ENCODE assay signal across 10 cellular contexts in the genomic region with DNA sequence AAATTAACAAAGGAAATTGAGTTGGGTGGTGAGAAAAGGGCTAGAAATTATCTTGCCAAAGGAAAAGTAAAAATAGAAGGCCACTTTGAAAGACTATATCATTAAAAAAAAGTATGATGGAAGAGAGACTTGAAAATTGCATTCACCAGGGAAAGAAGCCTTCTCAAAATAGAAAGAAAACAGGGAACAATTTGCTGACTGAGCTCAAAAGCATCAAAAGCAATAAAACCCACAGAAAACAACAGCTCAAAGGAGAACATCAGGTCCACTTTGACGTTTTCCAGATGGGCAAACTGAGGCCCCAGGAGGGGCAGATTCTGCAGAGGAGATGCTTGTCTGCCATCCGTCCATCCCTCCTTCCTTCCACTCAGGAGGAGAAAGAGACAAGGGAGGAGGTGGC.
DNase-seq lines count a peak whose midpoint lies in the region; ATAC-seq and TF ChIP-seq lines count a peak whose summit lies in the region.
"Had no signal": no experiment of that assay in that cellular context is flagged by ENCODE, and none has a peak within 500 bp of the region (broad histone marks: within the 10 kb centered on the region; RNA-seq: fewer than 3 reads in every experiment).

No MANE protein-coding gene starts in this region.

- no peak overlapping the region for H4K8ac ChIP-seq in IMR-90 (ENCODE audit: low read depth in 2 of 2, low read length in 2 of 2)

- no peak overlapping the region for H4K91ac ChIP-seq in IMR-90 (ENCODE audit: insufficient read depth, low read depth, low read length)

- no peak for TF ChIP-seq POLR2A in IMR-90 (IDR thresholded peaks at IDR 0.05; ENCODE audit: low read depth, low read length)

- H3K14ac ChIP-seq in IMR-90 (replicated peaks; ENCODE audit: low read depth, low read length) = no peak overlapping the region

- in situ Hi-C loops in IMR-90 (cut with MboI; ENCODE audit: low sequenced_read_pairs) = no loop called here

- no peaks in the 10 kb centered on the region for H3K4me1 Mint-ChIP-seq in mesothelial cell of epicardium
- no peaks in the 10 kb centered on the region for H3K4me1 Mint-ChIP-seq in CD4-positive, alpha-beta T cell (ENCODE audit: low read depth)

- H3K4me3 Mint-ChIP-seq in mesothelial cell of epicardium = no peak overlapping the region
- no peak overlapping the region for H3K4me3 Mint-ChIP-seq in CD4-positive, alpha-beta T cell

- H4K20me1 ChIP-seq in BLaER1 = no peaks in the 10 kb centered on the region
- no peaks in the 10 kb centered on the region; the same call in 1 of the 2 replicates for H4K20me1 ChIP-seq in IMR-90 (ENCODE audit: insufficient read depth, low read length)

- no peak overlapping the region for H3K4ac ChIP-seq in IMR-90 (ENCODE audit: low read depth, low read length)

- TF ChIP-seq CTCF in IMR-90 (conservative IDR thresholded peaks at IDR 0.05; ENCODE audit: low read depth, low read length) (no peak), mesothelial cell of epicardium (IDR thresholded peaks at IDR 0.05; ENCODE audit: unreplicated experiment) (no peak)
- no peak for TF ChIP-seq CTCF in CD4-positive, alpha-beta T cell (IDR thresholded peaks at IDR 0.05)

- CTCF ChIA-PET in IMR-90 (lab: Yijun Ruan, JAX) = no interaction called here
- CTCF ChIA-PET in CD4-positive, alpha-beta T cell (lab: Charles Lee) = no interaction called here

- H3K4me3 ChIP-seq in BLaER1 (no peak overlapping the region), IMR-90 (ENCODE audit: insufficient read depth, low read depth, low read length) (no peak overlapping the region)

- H3K9me1 ChIP-seq in IMR-90 (ENCODE audit: insufficient read depth, low read length) = no peaks in the 10 kb centered on the region

- dilution Hi-C loops in IMR-90 (cut with HindIII; ENCODE audit: low sequenced_read_pairs, unreplicated experiment) = no loop called here

- H3K27ac ChIP-seq in BLaER1 = no peak overlapping the region
- no peak overlapping the region for H3K27ac ChIP-seq in IMR-90 (ENCODE audit: insufficient read depth, low read length)
- no peak overlapping the region for H3K27ac ChIP-seq in CD4-positive, alpha-beta T cell (ENCODE audit: low read depth, low read length)

- peak overlapping the region; percentile 4 for H3K27ac Mint-ChIP-seq in mesothelial cell of epicardium
- H3K27ac Mint-ChIP-seq in CD4-positive, alpha-beta T cell = no peak overlapping the region

- H2BK5ac ChIP-seq in IMR-90 (ENCODE audit: low read depth, low read length, poor library complexity, severe bottlenecking) = no peak overlapping the region

- H3K9ac ChIP-seq in BLaER1 (no peak overlapping the region), IMR-90 (ENCODE audit: low read depth, low read length) (no peak overlapping the region)

- TF ChIP-seq RAD21 in IMR-90 (IDR thresholded peaks at IDR 0.05; ENCODE audit: low read length) = no peak

- H4K5ac ChIP-seq in IMR-90 (ENCODE audit: low read depth, low read length) = no peak overlapping the region

- H3K27me3 ChIP-seq in BLaER1 (no peaks in the 10 kb centered on the region), IMR-90 (ENCODE audit: control insufficient read depth, insufficient read depth, low read length) (peaks cover 20% of the 10 kb centered on the region)
- H3K27me3 ChIP-seq in CD4-positive, alpha-beta T cell (ENCODE audit: control insufficient read depth, insufficient read depth, low read length) = no peaks in the 10 kb centered on the region
- H3K27me3 ChIP-seq: BE2C had no signal

- no peak overlapping the region for H3K56ac ChIP-seq in IMR-90 (ENCODE audit: extremely low read depth, insufficient read depth, low read length)

- H3K36me3 ChIP-seq in BLaER1 = no peaks in the 10 kb centered on the region
- H3K36me3 ChIP-seq in IMR-90 (ENCODE audit: control insufficient read depth, insufficient read depth, low read length) = no peaks in the 10 kb centered on the region
- H3K36me3 ChIP-seq: BE2C had no signal

- H3K4me1 ChIP-seq in BLaER1 = peaks cover 62% of the 10 kb centered on the region
- H3K4me1 ChIP-seq in IMR-90 (ENCODE audit: control insufficient read depth, insufficient read depth, low read length) = no peaks in the 10 kb centered on the region

- BruUV-seq in IMR-90 (replicated peaks; lab: Mats Ljungman, UMichigan) = no TSS peak

- DNase-seq in IMR-90 (no peak), mesothelial cell of epicardium (ENCODE audit: low spot score in 2 of 2, unreplicated experiment in 2 of 2) (no peak), ureter (ENCODE audit: low spot score) (peak; percentile 15), NCI-H82 (lab: John Stamatoyannopoulos, UW) (no peak)
- no peak for DNase-seq in CD4-positive, alpha-beta T cell
- DNase-seq: BE2C, DMS 273 treated with DMSO at 0.1 percent for 48 hours had no signal

- H3K27me3 Mint-ChIP-seq in mesothelial cell of epicardium (ENCODE audit: low read depth) = peaks cover 48% of the 10 kb centered on the region
- peaks cover 57% of the 10 kb centered on the region for H3K27me3 Mint-ChIP-seq in CD4-positive, alpha-beta T cell

- H2AK5ac ChIP-seq in IMR-90 (ENCODE audit: low read depth, low read length) = no peak overlapping the region

- POLR2A ChIA-PET in IMR-90 (lab: Charles Lee; ENCODE audit: unreplicated experiment) = no interaction called here
- POLR2A ChIA-PET in CD4-positive, alpha-beta T cell (lab: Charles Lee) = no interaction called here

- H2BK20ac ChIP-seq in IMR-90 (ENCODE audit: low read depth, low read length) = no peak overlapping the region

- no peak overlapping the region for H2AFZ ChIP-seq in IMR-90 (replicated peaks; ENCODE audit: low read length, poor library complexity)

- WGBS in IMR-90 (ENCODE audit: extremely low coverage in 2 of 2, insufficient read length in 1 of 2), 2 experiments = no CpG with 5 or more reads among the region's 2 CpGs

- peaks cover 5% of the 10 kb centered on the region for H3K9me3 Mint-ChIP-seq in mesothelial cell of epicardium
- H3K9me3 Mint-ChIP-seq in CD4-positive, alpha-beta T cell = peaks cover 3% of the 10 kb centered on the region

- no peaks in the 10 kb centered on the region for H3K79me1 ChIP-seq in IMR-90 (ENCODE audit: low read depth in 1 of 2, low read length in 2 of 2)

- no peak for ATAC-seq in IMR-90 (ENCODE audit: low read depth)
- ATAC-seq in HG03521 (IDR thresholded peaks at IDR 0.05; ENCODE audit: unreplicated experiment) = no peak
- ATAC-seq in CD4-positive, alpha-beta T cell (ENCODE audit: poor library complexity) = no peak
- ATAC-seq: HCT116 had no signal

- no peak overlapping the region for H2BK15ac ChIP-seq in IMR-90 (ENCODE audit: low read depth, low read length)

- intact Hi-C loops in IMR-90 (cut with micrococcal nuclease) = no loop called here
- intact Hi-C loops in CD4-positive, alpha-beta T cell (cut with DNase I, micrococcal nuclease) = no loop called here

- H3K18ac ChIP-seq in IMR-90 (ENCODE audit: low read depth, low read length) = no peak overlapping the region

- no peak overlapping the region for H2AK9ac ChIP-seq in IMR-90 (replicated peaks; ENCODE audit: low read depth, low read length, poor library complexity)

- H2BK120ac ChIP-seq in IMR-90 (ENCODE audit: low read depth, low read length) = no peak overlapping the region

- H3K23ac ChIP-seq in IMR-90 (ENCODE audit: low read depth, low read length) = no peak overlapping the region

- H3K9me3 ChIP-seq in BLaER1 (no peaks in the 10 kb centered on the region), IMR-90 (ENCODE audit: control insufficient read depth, insufficient read depth, low read length) (peaks cover 3% of the 10 kb centered on the region; the same call in 1 of the 2 replicates)
- H3K9me3 ChIP-seq in CD4-positive, alpha-beta T cell (ENCODE audit: control insufficient read depth, low read length) = no peaks in the 10 kb centered on the region
- H3K9me3 ChIP-seq: BE2C had no signal

- no peaks in the 10 kb centered on the region for H3K36me3 Mint-ChIP-seq in mesothelial cell of epicardium
- no peaks in the 10 kb centered on the region for H3K36me3 Mint-ChIP-seq in CD4-positive, alpha-beta T cell (ENCODE audit: low read depth)

- H3K4me2 ChIP-seq in BLaER1 = peak overlapping the region; percentile 71
- H3K4me2 ChIP-seq in IMR-90 (ENCODE audit: low read depth, low read length) = no peak overlapping the region

TF ChIP-seq in IMR-90, 13 proteins besides CTCF, POLR2A, EP300 and RAD21:
- TF ChIP-seq MAFK (IDR thresholded peaks at IDR 0.05; ENCODE audit: low read depth, low read length) (peak; percentile 79), SMC3 (IDR thresholded peaks at IDR 0.05; ENCODE audit: low read depth, low read length) (no peak), MXI1 (IDR thresholded peaks at IDR 0.05; ENCODE audit: borderline replicate concordance, low read depth, low read length) (no peak)
- TF ChIP-seq, protein P1, sequence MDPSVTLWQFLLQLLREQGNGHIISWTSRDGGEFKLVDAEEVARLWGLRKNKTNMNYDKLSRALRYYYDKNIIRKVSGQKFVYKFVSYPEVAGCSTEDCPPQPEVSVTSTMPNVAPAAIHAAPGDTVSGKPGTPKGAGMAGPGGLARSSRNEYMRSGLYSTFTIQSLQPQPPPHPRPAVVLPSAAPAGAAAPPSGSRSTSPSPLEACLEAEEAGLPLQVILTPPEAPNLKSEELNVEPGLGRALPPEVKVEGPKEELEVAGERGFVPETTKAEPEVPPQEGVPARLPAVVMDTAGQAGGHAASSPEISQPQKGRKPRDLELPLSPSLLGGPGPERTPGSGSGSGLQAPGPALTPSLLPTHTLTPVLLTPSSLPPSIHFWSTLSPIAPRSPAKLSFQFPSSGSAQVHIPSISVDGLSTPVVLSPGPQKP (IDR thresholded peaks at IDR 0.05; ENCODE audit: borderline replicate concordance, low read depth, low read length) = no peak
